8 cellular contexts compared by ENCODE assay signal in the genomic region with DNA sequence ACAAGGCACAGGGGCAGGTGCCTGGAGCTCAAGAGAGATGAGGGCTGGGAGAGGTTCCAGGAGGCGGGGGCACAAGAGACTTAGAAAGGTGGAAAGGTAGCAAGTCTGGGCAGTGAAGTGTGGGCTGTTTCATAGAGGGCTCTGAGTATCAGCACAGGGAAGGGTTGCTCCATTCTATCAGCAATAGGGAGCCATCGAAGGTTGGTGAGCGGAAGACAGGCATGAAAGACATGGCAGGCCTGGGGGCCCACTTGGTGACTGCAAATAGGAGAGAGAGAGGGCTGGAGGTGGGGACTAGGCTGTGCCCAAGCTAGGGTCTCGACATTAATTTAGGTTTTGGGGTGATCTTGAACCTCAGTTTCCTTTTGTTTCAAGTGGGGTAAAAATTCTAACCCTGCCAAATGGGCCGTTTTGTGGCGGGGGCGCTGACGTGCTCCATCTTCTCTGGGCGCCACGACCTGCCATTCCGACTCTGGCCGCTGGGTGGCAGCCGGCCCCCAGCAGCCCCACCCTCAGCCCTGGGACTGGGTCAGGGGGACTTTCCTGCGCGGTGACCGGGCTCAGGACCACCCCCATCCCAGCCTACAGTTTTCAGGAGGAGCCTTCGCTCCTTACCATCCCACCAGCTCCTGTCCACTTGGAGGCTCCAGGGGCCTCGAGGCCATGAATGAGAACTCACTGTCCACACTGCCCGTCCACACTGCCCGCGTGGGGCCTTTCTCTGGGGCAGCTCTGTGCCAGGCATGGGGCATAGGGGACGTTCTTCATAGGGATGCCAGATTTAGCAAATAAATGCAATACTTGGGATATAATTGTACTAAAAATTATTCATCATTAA. TPM values are rescaled to one million over a fixed set of nuclear protein-coding genes. Genes with fewer than 3 reads are reported as not detected.
DNase-seq lines count a peak whose midpoint lies in the region; ATAC-seq lines count a peak whose summit lies in the region.

No MANE protein-coding gene starts in this region.

- no peaks in the 10 kb centered on the region for H3K9me3 Mint-ChIP-seq in activated T-helper 17 cell treated with anti-CD3 and anti-CD28 coated beads, Interleukin-2, amount 50 U/mL, for 72 hours

- no peak overlapping the region for H3K4me3 Mint-ChIP-seq in activated T-helper 17 cell treated with anti-CD3 and anti-CD28 coated beads, Interleukin-2, amount 50 U/mL, for 72 hours

- H3K27me3 Mint-ChIP-seq in activated T-helper 17 cell treated with anti-CD3 and anti-CD28 coated beads, Interleukin-2, amount 50 U/mL, for 72 hours, result peaks cover 14% of the 10 kb centered on the region

- H3K4me1 Mint-ChIP-seq in activated T-helper 17 cell treated with anti-CD3 and anti-CD28 coated beads, Interleukin-2, amount 50 U/mL, for 72 hours, result peaks cover 7% of the 10 kb centered on the region

- H3K27ac Mint-ChIP-seq in activated T-helper 17 cell treated with anti-CD3 and anti-CD28 coated beads, Interleukin-2, amount 50 U/mL, for 72 hours, result peak overlapping the region; percentile 6

- ATAC-seq in activated T-helper 17 cell treated with anti-CD3 and anti-CD28 coated beads, Interleukin-2, amount 50 U/mL, for 72 hours (replicated peaks), result peak; percentile 75

- DNase-seq in NCI-H510A treated with DMSO at 0.1 percent for 48 hours (lab: John Stamatoyannopoulos, UW), result peak; percentile 14
- DNase-seq in NCI-H510A (lab: John Stamatoyannopoulos, UW), result no peak
- DNase-seq in OCI-M1 (lab: John Stamatoyannopoulos, UW), result peak; percentile 68
- DNase-seq in globus pallidus (ENCODE audit: low spot score), result peak; percentile 26
- peak; percentile 1 for DNase-seq in pons (ENCODE audit: low spot score)
- no peak for DNase-seq in COR-L47 (lab: John Stamatoyannopoulos, UW)
- no peak for DNase-seq in OCI-M2 (lab: John Stamatoyannopoulos, UW; ENCODE audit: unreplicated experiment)

- H3K36me3 Mint-ChIP-seq in activated T-helper 17 cell treated with anti-CD3 and anti-CD28 coated beads, Interleukin-2, amount 50 U/mL, for 72 hours (ENCODE audit: low read depth), result no peaks in the 10 kb centered on the region

RNA-seq across cellular contexts. Expression of gene PCBD1, which starts 37.2 kb away (rescaled TPM):
- 10 to 100 TPM; 36.3 to 47.4 TPM for total RNA-seq in activated T-helper 17 cell treated with anti-CD3 and anti-CD28 coated beads, Interleukin-2, amount 50 U/mL, for 72 hours

Comparison
In these comparisons a context has a peak if more than half of its experiments do, and no peak if none do; other contexts are left out.
1. DNase-seq: peak in NCI-H510A treated with DMSO at 0.1 percent for 48 hours (single experiment), OCI-M1 (single experiment), globus pallidus (single experiment) and pons (single experiment); none in NCI-H510A (single experiment), COR-L47 (single experiment) and OCI-M2 (single experiment).